8 cellular contexts compared by ENCODE assay signal in the genomic region with DNA sequence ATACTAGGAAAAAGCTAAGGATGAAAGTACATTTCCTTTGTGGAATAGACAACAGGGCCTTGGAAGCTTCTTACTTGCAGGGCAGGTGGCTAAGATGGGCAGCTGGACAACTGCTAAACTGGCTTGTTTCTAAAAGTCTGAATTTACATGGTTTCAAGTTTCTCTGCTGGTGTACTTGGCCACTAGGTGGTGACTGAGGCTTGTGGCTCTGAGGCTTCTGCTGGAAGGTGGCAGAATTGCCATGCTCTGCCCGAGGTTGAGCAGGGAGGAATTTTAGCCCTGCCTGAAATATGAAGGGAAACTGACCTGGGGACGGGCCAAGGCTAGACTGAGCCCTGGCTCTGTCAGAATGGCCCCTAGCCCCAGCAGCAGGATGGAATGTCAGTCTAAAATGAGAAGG. TPM values are rescaled to one million over a fixed set of nuclear protein-coding genes. Genes with fewer than 3 reads are reported as not detected.
DNase-seq lines count a peak whose midpoint lies in the region; TF ChIP-seq lines count a peak whose summit lies in the region.
"Not testable (repeated sequence)": the region's sequence is repeated elsewhere in the genome, so short reads cannot be mapped to it uniquely, and the experiment has no call there.

No MANE protein-coding gene starts in this region.

- H3K4me3 Mint-ChIP-seq in HFFc6; activated T-helper 2 cell treated with anti-CD3 and anti-CD28 coated beads, Interferon-gamma antibody, Interleukin-2, Interleukin-4, amounts not matched to agents 10 μg/mL and 5 μg/mL and 100 μg/mL, durations not matched to agents 14 hours and 24 hours and 36 hours (ENCODE audit: low read depth): not testable (repeated sequence)

- intact Hi-C loops in activated T-helper 2 cell treated with anti-CD3 and anti-CD28 coated beads, Interferon-gamma antibody, Interleukin-2, Interleukin-4, amounts not matched to agents 10 μg/mL and 5 μg/mL and 100 μg/mL, durations not matched to agents 14 hours and 24 hours and 36 hours (cut with micrococcal nuclease): not testable (repeated sequence)

- not testable (repeated sequence) for H3K4me1 Mint-ChIP-seq in HFFc6 (ENCODE audit: low read depth); activated T-helper 2 cell treated with anti-CD3 and anti-CD28 coated beads, Interferon-gamma antibody, Interleukin-2, Interleukin-4, amounts not matched to agents 10 μg/mL and 5 μg/mL and 100 μg/mL, durations not matched to agents 14 hours and 24 hours and 36 hours (ENCODE audit: low read depth)

- H3K9me2 ChIP-seq in neural cell (ENCODE audit: insufficient read depth, low read length): not testable (repeated sequence)

- not testable (repeated sequence) for H3K27me3 ChIP-seq in neural cell (ENCODE audit: insufficient read depth, low read depth, low read length)

- H3K79me2 ChIP-seq in neural cell (replicated peaks; ENCODE audit: insufficient read depth, low read length): not testable (repeated sequence)

- H3F3A ChIP-seq in neural cell (ENCODE audit: insufficient read depth, low read length, poor library complexity, severe bottlenecking): not testable (repeated sequence)

- H3K27ac ChIP-seq in neural cell (ENCODE audit: low read length): not testable (repeated sequence)

- not testable (repeated sequence) for H3K36me3 Mint-ChIP-seq in HFFc6 (ENCODE audit: low read depth); activated T-helper 2 cell treated with anti-CD3 and anti-CD28 coated beads, Interferon-gamma antibody, Interleukin-2, Interleukin-4, amounts not matched to agents 10 μg/mL and 5 μg/mL and 100 μg/mL, durations not matched to agents 14 hours and 24 hours and 36 hours (ENCODE audit: low read depth)

- not testable (repeated sequence) for H3K36me3 ChIP-seq in neural cell (ENCODE audit: insufficient read depth, low read length)

- not testable (repeated sequence) for H3K4me3 ChIP-seq in fibroblast of the aortic adventitia (ENCODE audit: low read depth, low read length); neural cell (ENCODE audit: low read length)

- H3K27ac Mint-ChIP-seq in HFFc6: peak overlapping the region; percentile 68
- not testable (repeated sequence) for H3K27ac Mint-ChIP-seq in activated T-helper 2 cell treated with anti-CD3 and anti-CD28 coated beads, Interferon-gamma antibody, Interleukin-2, Interleukin-4, amounts not matched to agents 10 μg/mL and 5 μg/mL and 100 μg/mL, durations not matched to agents 14 hours and 24 hours and 36 hours

- TF ChIP-seq CTCF in HFFc6 (IDR thresholded peaks at IDR 0.05): peak; percentile 82
- peak; percentile 68 for TF ChIP-seq CTCF in fibroblast of the aortic adventitia (IDR thresholded peaks at IDR 0.05; ENCODE audit: insufficient read depth, low read length)
- TF ChIP-seq CTCF in neural cell (IDR thresholded peaks at IDR 0.05; ENCODE audit: poor library complexity, severe bottlenecking): peak; percentile 50

- not testable (repeated sequence) for H4K20me1 ChIP-seq in neural cell (ENCODE audit: insufficient read depth)

- TF ChIP-seq EP300 in neural cell (conservative IDR thresholded peaks at IDR 0.05; ENCODE audit: poor library complexity, severe bottlenecking): not testable (repeated sequence)

- H3K27me3 Mint-ChIP-seq in HFFc6 (ENCODE audit: insufficient read depth); activated T-helper 2 cell treated with anti-CD3 and anti-CD28 coated beads, Interferon-gamma antibody, Interleukin-2, Interleukin-4, amounts not matched to agents 10 μg/mL and 5 μg/mL and 100 μg/mL, durations not matched to agents 14 hours and 24 hours and 36 hours (ENCODE audit: low read depth): not testable (repeated sequence)

- H3K9me3 Mint-ChIP-seq in HFFc6; activated T-helper 2 cell treated with anti-CD3 and anti-CD28 coated beads, Interferon-gamma antibody, Interleukin-2, Interleukin-4, amounts not matched to agents 10 μg/mL and 5 μg/mL and 100 μg/mL, durations not matched to agents 14 hours and 24 hours and 36 hours: not testable (repeated sequence)

- H3K9ac ChIP-seq in neural cell (ENCODE audit: low read length): not testable (repeated sequence)

- not testable (repeated sequence) for H3K9me3 ChIP-seq in neural cell (ENCODE audit: low read length)

- H3K4me2 ChIP-seq in neural cell (ENCODE audit: low read length): not testable (repeated sequence)

- DNase-seq in GDM1 (lab: John Stamatoyannopoulos, UW) (peak; percentile 75), HFFc6 (peak; percentile 91), NCI-H1092 treated with DMSO at 0.1 percent for 48 hours (lab: John Stamatoyannopoulos, UW) (peak; percentile 70), SHP77 (lab: John Stamatoyannopoulos, UW) (peak; percentile 49 to 62), fibroblast of the aortic adventitia (ENCODE audit: low read depth) (peak; percentile 86)
- peak; percentile 50 for DNase-seq in activated T-helper 2 cell treated with anti-CD3 and anti-CD28 coated beads, Interferon-gamma antibody, Interleukin-2, Interleukin-4, amounts not matched to agents 10 μg/mL and 5 μg/mL and 100 μg/mL, durations not matched to agents 14 hours and 24 hours and 36 hours (ENCODE audit: low spot score)
- DNase-seq in stimulated activated naive CD4-positive, alpha-beta T cell treated with Interleukin-2 at 50 U/mL for 16 hours (lab: John Stamatoyannopoulos, UW): peak; percentile 35

- peak; percentile 47 for TF ChIP-seq RAD21 in neural cell (conservative IDR thresholded peaks at IDR 0.05)

- H2AFZ ChIP-seq in neural cell (ENCODE audit: low read depth, low read length): not testable (repeated sequence)

TF ChIP-seq in neural cell, 6 proteins besides CTCF, POLR2A, EP300 and RAD21:
- peak; percentile 55 for TF ChIP-seq SMC3 (conservative IDR thresholded peaks at IDR 0.05; ENCODE audit: poor library complexity)

RNA-seq across cellular contexts. Expression of a gene that starts 13.1 kb away (rescaled TPM):
- total RNA-seq in HFFc6 (2021; fragmentation: NEBNext Ultra II Directional; extraction: Animal tissue kit (Norgen Biotek cat#: 25700)): 10 to 100 TPM; 17.5 to 30.4 (median 25.6) TPM
- total RNA-seq in activated T-helper 2 cell treated with anti-CD3 and anti-CD28 coated beads, Interferon-gamma antibody, Interleukin-2, Interleukin-4, amounts not matched to agents 10 μg/mL and 5 μg/mL and 100 μg/mL, durations not matched to agents 14 hours and 24 hours and 36 hours: 8.2 and 10.5 TPM in 2 replicates
- total RNA-seq in fibroblast of the aortic adventitia (ENCODE audit: low replicate concordance): 0.63 and 2.9 TPM in 2 replicates
- not detected in 2 replicates for polyA plus RNA-seq in neural cell
- polyA minus RNA-seq in neural cell: not detected in 2 replicates

RNA-seq across cellular contexts. Expression of a gene that starts 23.6 kb away (rescaled TPM):
- 10 to 100 TPM; 11.1 to 15.6 (median 12.9) TPM for total RNA-seq in HFFc6 (2021; fragmentation: NEBNext Ultra II Directional; extraction: Animal tissue kit (Norgen Biotek cat#: 25700))
- total RNA-seq in activated T-helper 2 cell treated with anti-CD3 and anti-CD28 coated beads, Interferon-gamma antibody, Interleukin-2, Interleukin-4, amounts not matched to agents 10 μg/mL and 5 μg/mL and 100 μg/mL, durations not matched to agents 14 hours and 24 hours and 36 hours: 24.7 and 26.3 TPM in 2 replicates
- total RNA-seq in fibroblast of the aortic adventitia (ENCODE audit: low replicate concordance): 3.8 and 6.6 TPM in 2 replicates
- polyA plus RNA-seq in neural cell: 2.3 and 2.4 TPM in 2 replicates
- 4.9 and 5.8 TPM in 2 replicates for polyA minus RNA-seq in neural cell

RNA-seq across cellular contexts. Expression of a gene that starts 28.4 kb away (rescaled TPM):
- total RNA-seq in HFFc6 (2021; fragmentation: NEBNext Ultra II Directional; extraction: Animal tissue kit (Norgen Biotek cat#: 25700)): 1 to 10 TPM in 1 of 6 experiments, under 1 TPM in 5; 0.23 to 1.1 (median 0.51) TPM
- 0.71 and 0.78 TPM in 2 replicates for total RNA-seq in activated T-helper 2 cell treated with anti-CD3 and anti-CD28 coated beads, Interferon-gamma antibody, Interleukin-2, Interleukin-4, amounts not matched to agents 10 μg/mL and 5 μg/mL and 100 μg/mL, durations not matched to agents 14 hours and 24 hours and 36 hours
- total RNA-seq in fibroblast of the aortic adventitia (ENCODE audit: low replicate concordance): 0.36 and 1.5 TPM in 2 replicates
- polyA plus RNA-seq in neural cell: 2.5 TPM in 1 of 2 replicates, not detected in the other
- 1.2 and 1.3 TPM in 2 replicates for polyA minus RNA-seq in neural cell

Comparison
In these comparisons a context has a peak if more than half of its experiments do, and no peak if none do; other contexts are left out.
1. DNase-seq: peak in every context shown above with its lines; median percentile 91 in HFFc6; 86 in fibroblast of the aortic adventitia; 75 in GDM1; 70 in NCI-H1092 treated with DMSO at 0.1 percent for 48 hours; 56 in SHP77; 50 in activated T-helper 2 cell treated with anti-CD3 and anti-CD28 coated beads, Interferon-gamma antibody, Interleukin-2, Interleukin-4, amounts not matched to agents 10 μg/mL and 5 μg/mL and 100 μg/mL, durations not matched to agents 14 hours and 24 hours and 36 hours; 35 in stimulated activated naive CD4-positive, alpha-beta T cell treated with Interleukin-2 at 50 U/mL for 16 hours.